14 cellular contexts compared by ENCODE assay signal in genomic region chr20:57693670-57694329, GRCh38. TPM values are rescaled to one million over a fixed set of nuclear protein-coding genes. Genes with fewer than 3 reads are reported as not detected.
DNase-seq lines count a peak whose midpoint lies in the region; TF ChIP-seq lines count a peak whose summit lies in the region.
"Had no signal": no experiment of that assay in that cellular context is flagged by ENCODE, and none has a peak within 500 bp of the region (broad histone marks: within the 10 kb centered on the region; RNA-seq: fewer than 3 reads in every experiment).

No MANE protein-coding gene starts in this region.

- H3K4me1 Mint-ChIP-seq in mesothelial cell of epicardium, result peaks cover 95% of the 10 kb centered on the region
- peaks cover 0 to 2% of the 10 kb centered on the region in 2 donors for H3K4me1 Mint-ChIP-seq in immature natural killer cell

- CTCF ChIA-PET in OCI-LY7 (lab: Charles Lee; ENCODE audit: unreplicated experiment), result no interaction called here

- no peaks in the 10 kb centered on the region for H3K9me2 ChIP-seq in OCI-LY7 (ENCODE audit: insufficient read depth, low read length)

- no peaks in the 10 kb centered on the region for H3K9me3 Mint-ChIP-seq in mesothelial cell of epicardium
- no peaks in the 10 kb centered on the region for H3K9me3 Mint-ChIP-seq in immature natural killer cell
- H3K9me3 Mint-ChIP-seq: neural crest cell; T-helper 1 cell treated with Interleukin-12 subunit alpha and Interleukin-12 subunit beta and Interleukin-4 antibody, amounts not matched to agents 30 μg/mL and 1 μg/mL, for 36 hours had no signal

- POLR2A ChIA-PET in OCI-LY7 (lab: Charles Lee), result interaction anchor here (2.6 kb wide), 1 partner anchor 11 kb away, joined by 9 read pairs; no protein-coding TSS in a partner anchor

- H2AFZ ChIP-seq in OCI-LY7 (ENCODE audit: low read length), result no peak overlapping the region

- DNase-seq in OCI-LY7 (ENCODE audit: low spot score) (peak; percentile 49), breast epithelium (ENCODE audit: low spot score in 2 of 2) (no peak), mesothelial cell of epicardium (ENCODE audit: low spot score in 2 of 2, unreplicated experiment in 2 of 2) (no peak), immature natural killer cell (no peak), NCI-H82 treated with DMSO at 0.1 percent for 48 hours (lab: John Stamatoyannopoulos, UW; ENCODE audit: unreplicated experiment) (no peak), HCEC 1CT (no peak), SW 1271 (lab: John Stamatoyannopoulos, UW) (no peak)
- DNase-seq: activated CD4-positive, CD25-positive, alpha-beta regulatory T cell treated with anti-CD3 and anti-CD28 coated beads, Interleukin-2, amount 50 U/mL, for 72 hours; activated CD8-positive, alpha-beta memory T cell treated with anti-CD3 and anti-CD28 coated beads, Interleukin-2, amount 50 U/mL, for 48 hours; activated naive CD4-positive, alpha-beta T cell; DMS79; NCI-H1417 treated with DMSO at 0.1 percent for 48 hours had no signal

- H3K27me3 Mint-ChIP-seq in mesothelial cell of epicardium (ENCODE audit: low read depth), result no peaks in the 10 kb centered on the region
- peaks cover 2 to 7% (median 2%) of the 10 kb centered on the region in 3 donors for H3K27me3 Mint-ChIP-seq in immature natural killer cell (ENCODE audit: low read depth in 3 of 3)

- H3K9me3 ChIP-seq in OCI-LY7 (ENCODE audit: low read length) (no peaks in the 10 kb centered on the region), breast epithelium (no peaks in the 10 kb centered on the region)

- H3K27ac Mint-ChIP-seq in mesothelial cell of epicardium (peak overlapping the region; percentile 94), immature natural killer cell (no peak overlapping the region)
- H3K27ac Mint-ChIP-seq: T-helper 1 cell treated with Interleukin-12 subunit alpha and Interleukin-12 subunit beta and Interleukin-4 antibody, amounts not matched to agents 30 μg/mL and 1 μg/mL, for 36 hours had no signal

- H3K79me2 ChIP-seq in OCI-LY7 (ENCODE audit: insufficient read depth, low read depth, low read length), result peaks cover 13% of the 10 kb centered on the region; the same call in 1 of the 2 replicates

- intact Hi-C loops in OCI-LY7 (cut with micrococcal nuclease; ENCODE audit: unreplicated experiment) (no loop called here), breast epithelium (cut with DNase I; ENCODE audit: low total_unique reads) (no loop called here)

- no peaks in the 10 kb centered on the region for H3K36me3 Mint-ChIP-seq in mesothelial cell of epicardium
- H3K36me3 Mint-ChIP-seq in immature natural killer cell, result no peaks in the 10 kb centered on the region

- no peaks in the 10 kb centered on the region for H3K36me3 ChIP-seq in OCI-LY7 (ENCODE audit: insufficient read depth, low read length)
- no peaks in the 10 kb centered on the region for H3K36me3 ChIP-seq in breast epithelium

- no peaks in the 10 kb centered on the region for H3K27me3 ChIP-seq in breast epithelium

- no peak for TF ChIP-seq POLR2A in breast epithelium (IDR thresholded peaks at IDR 0.05)

- H4K20me1 ChIP-seq in OCI-LY7 (ENCODE audit: insufficient read depth, low read length), result 0 out of 2 replicates have a peak, but pooled peaks cover 6% of the 10 kb centered on the region

- H3K4me3 ChIP-seq in OCI-LY7 (ENCODE audit: low read depth, low read length, poor library complexity, severe bottlenecking), result no peak overlapping the region
- H3K4me3 ChIP-seq in breast epithelium, result no peak overlapping the region

- TF ChIP-seq CTCF in OCI-LY7 (conservative IDR thresholded peaks at IDR 0.05; ENCODE audit: low read length) (peak; percentile 29; the same call in 1 of the 2 replicates), breast epithelium (IDR thresholded peaks at IDR 0.05) (no peak), mesothelial cell of epicardium (IDR thresholded peaks at IDR 0.05; ENCODE audit: unreplicated experiment) (no peak)

- H3K4me1 ChIP-seq in OCI-LY7 (ENCODE audit: insufficient read depth, low read length, poor library complexity, severe bottlenecking) (peaks cover 42% of the 10 kb centered on the region), breast epithelium (peaks cover 0 to 36% of the 10 kb centered on the region in 2 donors)

- peak overlapping the region; percentile 37 for H3K4me2 ChIP-seq in OCI-LY7 (ENCODE audit: low read length)

- no peak overlapping the region for H3K27ac ChIP-seq in OCI-LY7 (ENCODE audit: low read depth, low read length, poor library complexity, severe bottlenecking)
- peak overlapping the region; percentile 68 to 81 for H3K27ac ChIP-seq in breast epithelium

- H3K4me3 Mint-ChIP-seq in mesothelial cell of epicardium (no peak overlapping the region), immature natural killer cell (no peak overlapping the region)
- H3K4me3 Mint-ChIP-seq: neural crest cell; T-helper 1 cell treated with Interleukin-12 subunit alpha and Interleukin-12 subunit beta and Interleukin-4 antibody, amounts not matched to agents 30 μg/mL and 1 μg/mL, for 36 hours had no signal

- BruUV-seq in OCI-LY7 (replicated peaks; lab: Mats Ljungman, UMichigan), result no TSS peak

RNA-seq across cellular contexts. Expression of gene PMEPA1, which starts 16.0 kb away (rescaled TPM):
- total RNA-seq in OCI-LY7 (2014; rRNA removed; shearing (Covaris generic)), result 1.4 and 1.8 TPM in 2 replicates
- 3.7 and 4.3 TPM in 2 replicates for total RNA-seq in OCI-LY7 (2022)
- total RNA-seq in breast epithelium, result 10 to 100 TPM in 2 of 3 donors, 1 to 10 TPM in 1; 9.2 to 13.2 (median 13.1) TPM
- total RNA-seq in mesothelial cell of epicardium, result 39.7 to 40.7 TPM (median 39.9 TPM) in 3 replicates
- polyA plus RNA-seq in immature natural killer cell, result not detected
